23 cellular contexts compared by ENCODE assay signal in genomic region chr4:102860928-102861327, GRCh38.
"Had no signal": no experiment of that assay in that cellular context is flagged by ENCODE, and none has a peak within 500 bp of the region (broad histone marks: within the 10 kb centered on the region; RNA-seq: fewer than 3 reads in every experiment).

No MANE protein-coding gene starts in this region.

- ATAC-seq: activated T-cell treated with anti-CD3 and anti-CD28 coated beads, Interleukin-2, amount 50 U/mL, for 4 hours; activated T-helper 17 cell treated with anti-CD3 and anti-CD28 coated beads, Interleukin-2, amount 50 U/mL, for 72 hours; effector memory CD8-positive, alpha-beta T cell; WTC11 had no signal

- H3K36me3 ChIP-seq: brain microvascular endothelial cell had no signal

- H3K4me3 ChIP-seq: coronary artery, esophagus squamous epithelium had no signal

- DNase-seq: activated CD4-positive, alpha-beta memory T cell treated with anti-CD3 and anti-CD28 coated beads, Interleukin-2, amount 10 ng/mL, durations not matched to agents 7 days and 5 days; activated CD4-positive, alpha-beta T cell treated with anti-CD3 and anti-CD28 coated beads for 1 hour; activated CD4-positive, alpha-beta T cell treated with anti-CD3 and anti-CD28 coated beads for 4 hours; activated CD4-positive, alpha-beta T cell treated with anti-CD3 and anti-CD28 coated beads, Interleukin-2, amount 10 ng/mL, durations not matched to agents 7 days and 5 days; activated CD4-positive, alpha-beta T cell treated with anti-CD3 and anti-CD28 coated beads, Interleukin-2, amount 50 U/mL, for 4 hours; activated effector memory CD4-positive, alpha-beta T cell treated with Interleukin-2 at 50 U/mL for 16 hours; activated gamma-delta T cell treated with Interleukin-2 at 50 U/mL for 16 hours; activated naive CD4-positive, alpha-beta T cell treated with anti-CD3 and anti-CD28 coated beads, Interleukin-2, amount 50 U/mL, for 16 hours; activated naive CD4-positive, alpha-beta T cell treated with Interleukin-2 at 50 U/mL for 16 hours; activated T-cell treated with anti-CD3 and anti-CD28 coated beads, Interleukin-2, amount 50 U/mL, for 4 hours; amniotic stem cell; anterior cingulate cortex; brain microvascular endothelial cell; dermis blood vessel endothelial cell; effector CD4-positive, alpha-beta T cell; effector memory CD8-positive, alpha-beta T cell; esophagus squamous epithelium; foreskin melanocyte; T-helper 2 cell had no signal

- H3K27me3 ChIP-seq: brain microvascular endothelial cell, esophagus squamous epithelium had no signal

- H3K4me1 ChIP-seq: esophagus squamous epithelium had no signal

- H3K27ac ChIP-seq: brain microvascular endothelial cell, coronary artery, esophagus squamous epithelium, VCaP had no signal
